Comparison of ENCODE assay signal across 18 cellular contexts in the genomic region with DNA sequence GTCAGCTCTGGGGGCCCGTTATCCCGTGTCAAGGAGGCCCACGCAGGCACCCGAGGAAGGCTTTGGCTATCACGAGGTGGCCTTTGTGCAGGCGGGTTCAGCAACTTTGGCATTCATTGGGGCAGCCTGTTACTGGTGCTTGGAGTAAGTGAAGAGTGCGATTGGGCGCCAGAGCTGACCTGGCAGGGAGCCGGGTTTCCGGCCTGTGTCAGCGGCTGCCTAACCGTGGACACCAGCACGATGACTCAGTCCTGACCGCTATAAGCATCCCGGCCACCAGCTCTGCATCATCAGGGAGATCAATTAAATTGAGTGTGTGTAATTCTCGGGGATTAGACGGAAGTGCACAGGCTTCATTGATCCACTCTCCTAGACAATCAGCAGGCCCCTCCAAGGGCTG. TPM values are rescaled to one million over a fixed set of nuclear protein-coding genes. Genes with fewer than 3 reads are reported as not detected.
A peak's percentile ranks its signal among the peaks of the same experiment; 100 is the strongest.
DNase-seq lines count a peak whose midpoint lies in the region; ATAC-seq lines count a peak whose summit lies in the region.
"Had no signal": no experiment of that assay in that cellular context is flagged by ENCODE, and none has a peak within 500 bp of the region (broad histone marks: within the 10 kb centered on the region; RNA-seq: fewer than 3 reads in every experiment).

No MANE protein-coding gene starts in this region.

- ATAC-seq in GM18868 (IDR thresholded peaks at IDR 0.05; ENCODE audit: unreplicated experiment), result no peak
- ATAC-seq in HG02571 (IDR thresholded peaks at IDR 0.05; ENCODE audit: unreplicated experiment), result no peak
- ATAC-seq in HG03045 (IDR thresholded peaks at IDR 0.05; ENCODE audit: unreplicated experiment), result no peak
- ATAC-seq: HepG2; lower lobe of right lung; naive thymus-derived CD4-positive, alpha-beta T cell had no signal

- peak; percentile 93 for DNase-seq in ELR (ENCODE audit: low read depth)
- peak; percentile 89 for DNase-seq in RKO (ENCODE audit: low spot score)
- DNase-seq in caudate nucleus (lab: John Stamatoyannopoulos, UW), result peak in 7 of 61 donors; percentile 5 to 68 (median 21)
- DNase-seq in posterior cingulate gyrus, result peak in 6 of 10 donors; percentile 17 to 86 (median 37)
- no peak for DNase-seq in ureter (ENCODE audit: low spot score)
- DNase-seq: DMS53; lower lobe of right lung; MV-4-11; naive thymus-derived CD4-positive, alpha-beta T cell; NCI-H2029; NCI-H526 treated with DMSO at 0.1 percent for 48 hours; Peyer's patch had no signal

- intact Hi-C loops in posterior cingulate gyrus (cut with DNase I), result no loop called here

- H3K27ac ChIP-seq in caudate nucleus (ENCODE audit: low read depth, low read length), result peak overlapping the region; percentile 52
- H3K27ac ChIP-seq: ascending aorta, lower lobe of right lung, Peyer's patch had no signal

RNA-seq across cellular contexts. Expression of gene CDH4, which starts 45.9 kb away (rescaled TPM):
- total RNA-seq in ureter, result 0.26 TPM
- total RNA-seq: ascending aorta; HepG2; T-helper 1 cell treated with Interleukin-12 subunit alpha and Interleukin-12 subunit beta and Interleukin-4 antibody, amounts not matched to agents 30 ng/mL and 1 ng/mL, for 36 hours had no signal
